ENCODE assay signal across 8 cellular contexts in the genomic region with DNA sequence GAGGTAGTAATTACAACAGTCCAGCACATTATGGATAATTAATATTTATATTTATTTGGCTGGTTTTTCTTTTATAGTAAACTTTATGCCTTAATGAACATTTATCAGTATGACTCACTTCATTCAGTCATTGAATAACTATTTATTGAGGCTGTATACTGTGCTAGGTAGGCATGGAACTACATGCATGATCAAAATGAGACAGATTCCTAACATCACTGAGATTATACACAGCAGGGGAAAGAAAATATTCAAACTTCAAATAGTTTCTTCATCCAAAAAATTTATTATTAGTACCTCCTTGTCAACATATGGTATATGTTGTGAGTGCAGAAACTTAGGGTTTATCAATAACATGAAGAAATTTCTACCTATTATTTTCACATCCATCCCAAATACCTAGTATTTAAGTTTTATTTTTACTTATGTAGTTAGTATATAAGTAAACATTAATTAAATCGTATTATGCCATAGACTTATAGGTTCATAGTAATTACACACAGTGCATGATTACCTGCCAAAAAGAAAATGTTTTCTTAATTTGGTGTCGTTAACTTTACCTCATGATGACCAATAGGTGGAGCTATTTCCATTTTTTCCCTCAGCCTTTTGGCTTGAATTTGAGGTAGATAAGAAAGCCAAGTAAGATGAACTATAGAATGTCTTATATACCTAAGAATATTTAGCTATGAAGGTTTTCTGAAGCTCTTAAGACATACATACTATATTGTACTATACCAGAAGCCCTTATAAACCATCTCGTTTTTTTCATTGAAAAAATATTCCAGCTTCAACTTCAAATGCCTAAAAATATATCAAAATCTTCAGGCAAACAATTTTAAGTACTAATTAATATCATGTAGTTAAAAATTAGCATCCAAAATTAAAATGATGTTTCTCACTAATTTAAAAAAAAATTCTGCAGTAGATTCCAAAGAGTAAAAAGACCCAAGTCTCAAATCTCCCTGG. TPM values are rescaled to one million over a fixed set of nuclear protein-coding genes. Genes with fewer than 3 reads are reported as not detected.
DNase-seq lines count a peak whose midpoint lies in the region; ATAC-seq and TF ChIP-seq lines count a peak whose summit lies in the region.

No MANE protein-coding gene starts in this region.

- no peaks in the 10 kb centered on the region for H3K36me3 Mint-ChIP-seq in nephron progenitor cell (ENCODE audit: low read depth)

- H3K9me3 ChIP-seq in MG63, result no peaks in the 10 kb centered on the region

- H3K9me3 Mint-ChIP-seq in nephron progenitor cell, result no peaks in the 10 kb centered on the region

- H3K4me3 ChIP-seq in LNCaP clone FGC (ENCODE audit: low read depth, low read length), result no peak overlapping the region
- no peak overlapping the region for H3K4me3 ChIP-seq in MG63

- H3K27ac Mint-ChIP-seq in nephron progenitor cell, result no peak overlapping the region

- CTCF ChIA-PET in RWPE1 (lab: Yijun Ruan, JAX), result interaction anchor here (0.5 to 1.0 kb wide), 11 partner anchors 13 to 1416 kb away, joined by 3 to 6 read pairs (median 3); no protein-coding TSS in a partner anchor

- peaks cover 3% of the 10 kb centered on the region for H3K27me3 Mint-ChIP-seq in nephron progenitor cell (ENCODE audit: low read depth, poor library complexity)

- no peak overlapping the region for H3K4me3 Mint-ChIP-seq in nephron progenitor cell

- H3K36me3 ChIP-seq in MG63, result no peaks in the 10 kb centered on the region

- TF ChIP-seq CTCF in LNCaP clone FGC (IDR thresholded peaks at IDR 0.05; ENCODE audit: control insufficient read depth, extremely low read depth, insufficient read depth), result peak; percentile 53
- peak; percentile 77 for TF ChIP-seq CTCF in RWPE1 (conservative IDR thresholded peaks at IDR 0.05; ENCODE audit: low read depth)
- peak; percentile 77 for TF ChIP-seq CTCF in nephron progenitor cell (IDR thresholded peaks at IDR 0.05)

- H3K27me3 ChIP-seq in MG63, result no peaks in the 10 kb centered on the region

- POLR2A ChIA-PET in RWPE1 (lab: Yijun Ruan, JAX; ENCODE audit: low non-redundant PET), result no interaction called here

- peak; percentile 69 for ATAC-seq in GM21576 (IDR thresholded peaks at IDR 0.05; ENCODE audit: unreplicated experiment)
- no peak for ATAC-seq in HG03175 (IDR thresholded peaks at IDR 0.05; ENCODE audit: unreplicated experiment)

- DNase-seq in EH (ENCODE audit: low read depth) (peak; percentile 70), LNCaP clone FGC (ENCODE audit: low read depth) (peak; percentile 65), RWPE1 (ENCODE audit: low spot score) (peak; percentile 16), erythroblast (lab: John Stamatoyannopoulos, UW) (peak; percentile 70 to 82), nephron progenitor cell (no peak), MG63 (no peak)

- no peaks in the 10 kb centered on the region for H3K4me1 Mint-ChIP-seq in nephron progenitor cell

- TF ChIP-seq POLR2A in erythroblast (IDR thresholded peaks at IDR 0.05; ENCODE audit: low read length), result no peak

- H3K27ac ChIP-seq in RWPE1, result no peak overlapping the region

RNA-seq across cellular contexts. Expression of a gene that starts 12.5 kb away (rescaled TPM):
- 73.1 and 113 TPM in 2 replicates for total RNA-seq in MG63 (2014; rRNA removed; shearing (Covaris generic); ENCODE audit: low replicate concordance)

RNA-seq across cellular contexts. Expression of a gene that starts 53.5 kb away (rescaled TPM):
- 187 and 302 TPM in 2 replicates for total RNA-seq in MG63 (2014; rRNA removed; shearing (Covaris generic); ENCODE audit: low replicate concordance)

Comparison
In these comparisons a context has a peak if more than half of its experiments do, and no peak if none do; other contexts are left out.
1. DNase-seq: peak in EH (single experiment), LNCaP clone FGC (single experiment), RWPE1 (single experiment) and erythroblast (2 of 2); none in nephron progenitor cell (single experiment) and MG63 (single experiment).
2. Peak in every context shown above with its lines, with median percentiles within 50 percentile points of each other: CTCF ChIP-seq.